In genomic region chr5:88396126-88396525, GRCh38 we compare ENCODE assay signal across 1 cellular context.
TF ChIP-seq lines count a peak whose summit lies in the region.

No MANE protein-coding gene starts in this region.

TF ChIP-seq in GM23338, 12 proteins besides CTCF, POLR2A, EP300 and RAD21:
- no peak for TF ChIP-seq REST (IDR thresholded peaks at IDR 0.05; ENCODE audit: unreplicated experiment)
- no peak for TF ChIP-seq ZNF331 (CRISPR knock-in tag; IDR thresholded peaks at IDR 0.05; ENCODE audit: low read depth)
- TF ChIP-seq ETS1 (IDR thresholded peaks at IDR 0.05), result no peak
- no peak for TF ChIP-seq JUNB (IDR thresholded peaks at IDR 0.05; ENCODE audit: unreplicated experiment)
- TF ChIP-seq STAT1 (IDR thresholded peaks at IDR 0.05; ENCODE audit: unreplicated experiment), result no peak
- TF ChIP-seq CREB1 (CRISPR knock-in tag; IDR thresholded peaks at IDR 0.05; ENCODE audit: low read depth), result no peak
- no peak for TF ChIP-seq EZH2 (IDR thresholded peaks at IDR 0.05; ENCODE audit: low read depth, unreplicated experiment)
- no peak for TF ChIP-seq POLR2AphosphoS5 (IDR thresholded peaks at IDR 0.05; ENCODE audit: low read depth)
- no peak for TF ChIP-seq EZH2phosphoT487 (IDR thresholded peaks at IDR 0.05; ENCODE audit: unreplicated experiment)
- no peak for TF ChIP-seq ZNF462 (CRISPR knock-in tag; IDR thresholded peaks at IDR 0.05)
- TF ChIP-seq NANOG (IDR thresholded peaks at IDR 0.05; ENCODE audit: borderline replicate concordance), result no peak
- TF ChIP-seq ZNF114 (CRISPR knock-in tag; IDR thresholded peaks at IDR 0.05), result no peak
